Comparison of ENCODE assay signal across 8 cellular contexts in genomic region chr11:96388891-96389603, GRCh38. TPM values are rescaled to one million over a fixed set of nuclear protein-coding genes. Genes with fewer than 3 reads are reported as not detected.
A peak's percentile ranks its signal among the peaks of the same experiment; 100 is the strongest.
DNase-seq lines count a peak whose midpoint lies in the region; ATAC-seq and TF ChIP-seq lines count a peak whose summit lies in the region.

No MANE protein-coding gene starts in this region.

- H3K4ac ChIP-seq in mesenchymal stem cell (ENCODE audit: low read depth in 1 of 2, low read length in 2 of 2), result peak overlapping the region in 1 of 2 experiments; percentile 32

- peak overlapping the region; percentile 37 for H3K27ac ChIP-seq in duodenal mucosa (ENCODE audit: low read depth, low read length)
- peak overlapping the region; percentile 75 for H3K27ac ChIP-seq in mesenchymal stem cell (ENCODE audit: low read length, poor library complexity, severe bottlenecking)

- no peak overlapping the region for H2BK15ac ChIP-seq in mesenchymal stem cell (ENCODE audit: low read depth, poor library complexity, severe bottlenecking)

- TF ChIP-seq CTCF in type B pancreatic cell (conservative IDR thresholded peaks at IDR 0.05), result no peak

- H3K4me1 ChIP-seq in duodenal mucosa (ENCODE audit: control insufficient read depth in 1 of 2, insufficient read depth in 2 of 2, low read length in 2 of 2) (peaks cover 14 to 19% of the 10 kb centered on the region in 2 donors), mesenchymal stem cell (ENCODE audit: control insufficient read depth, insufficient read depth, low read depth, low read length) (no peaks in the 10 kb centered on the region)

- H3K9ac ChIP-seq in duodenal mucosa (ENCODE audit: low read depth in 1 of 2, low read length in 2 of 2), result peak overlapping the region; percentile 80 to 83
- H3K9ac ChIP-seq in mesenchymal stem cell (ENCODE audit: low read length), result peak overlapping the region; percentile 91

- peak overlapping the region; percentile 84 to 88 for H3K4me3 ChIP-seq in duodenal mucosa (ENCODE audit: low read depth in 1 of 2, low read length in 2 of 2)
- H3K4me3 ChIP-seq in mesenchymal stem cell (ENCODE audit: insufficient read depth in 1 of 2, low read depth in 1 of 2, low read length in 2 of 2), result peak overlapping the region; percentile 79 to 96

- peak overlapping the region; percentile 21 for H2BK120ac ChIP-seq in mesenchymal stem cell (ENCODE audit: low read depth, low read length)

- H2BK5ac ChIP-seq in mesenchymal stem cell (ENCODE audit: low read depth, low read length, poor library complexity, severe bottlenecking), result peak overlapping the region; percentile 75

- H3K14ac ChIP-seq in mesenchymal stem cell (ENCODE audit: low read length in 2 of 2), result peak overlapping the region in 1 of 2 experiments; percentile 18

- no peak overlapping the region for H2AK5ac ChIP-seq in mesenchymal stem cell (ENCODE audit: low read length, severe bottlenecking)

- no peaks in the 10 kb centered on the region for H3K27me3 Mint-ChIP-seq in type B pancreatic cell

- WGBS in mesenchymal stem cell, result under 1% methylated on average over 18 of the region's 21 CpGs

- peaks cover 31% of the 10 kb centered on the region for H3K36me3 Mint-ChIP-seq in type B pancreatic cell

- no peak overlapping the region for H2BK12ac ChIP-seq in mesenchymal stem cell (ENCODE audit: low read length in 2 of 2)

- H3K18ac ChIP-seq in mesenchymal stem cell (ENCODE audit: low read depth in 1 of 2, low read length in 2 of 2), result peak overlapping the region; percentile 23 to 84

- H3K23ac ChIP-seq in mesenchymal stem cell (ENCODE audit: low read length in 2 of 2), result peak overlapping the region in 1 of 2 experiments; percentile 67

- peak overlapping the region; percentile 69 for H2AFZ ChIP-seq in mesenchymal stem cell (ENCODE audit: low read depth, low read length)

- H3K27ac Mint-ChIP-seq in type B pancreatic cell, result peak overlapping the region; percentile 94

- H3K9me3 ChIP-seq in duodenal mucosa (ENCODE audit: control insufficient read depth in 1 of 2, low read length in 2 of 2) (no peaks in the 10 kb centered on the region), mesenchymal stem cell (ENCODE audit: control insufficient read depth, low read length) (no peaks in the 10 kb centered on the region)

- peak overlapping the region; percentile 91 for H3K4me3 Mint-ChIP-seq in type B pancreatic cell

- peak overlapping the region; percentile 78 for H3K4me2 ChIP-seq in mesenchymal stem cell (ENCODE audit: low read length, poor library complexity, severe bottlenecking)

- peaks cover 0 to 3% of the 10 kb centered on the region in 2 donors for H3K36me3 ChIP-seq in duodenal mucosa (ENCODE audit: control insufficient read depth in 1 of 2, insufficient read depth in 2 of 2, low read length in 2 of 2)
- peaks cover 0 to 28% of the 10 kb centered on the region in 2 experiments for H3K36me3 ChIP-seq in mesenchymal stem cell (ENCODE audit: control insufficient read depth in 1 of 2, insufficient read depth in 2 of 2, low read depth in 1 of 2, low read length in 2 of 2)

- no peak overlapping the region for H4K8ac ChIP-seq in mesenchymal stem cell (ENCODE audit: low read length)

- peaks cover 24% of the 10 kb centered on the region for H3K4me1 Mint-ChIP-seq in type B pancreatic cell (ENCODE audit: unreplicated experiment)

- ATAC-seq in GM19025 (IDR thresholded peaks at IDR 0.05; ENCODE audit: low read depth, unreplicated experiment) (peak; percentile 20), HG03108 (IDR thresholded peaks at IDR 0.05; ENCODE audit: unreplicated experiment) (peak; percentile 27)

- peaks cover 12% of the 10 kb centered on the region for H3K9me3 Mint-ChIP-seq in type B pancreatic cell

- DNase-seq in CD1c-positive myeloid dendritic cell (ENCODE audit: extremely low spot score) (peak; percentile 45), mesenchymal stem cell (peak; percentile 78), type B pancreatic cell (ENCODE audit: extremely low spot score, unreplicated experiment) (no peak)
- DNase-seq in central memory CD4-positive, alpha-beta T cell, result no peak

- H3K79me1 ChIP-seq in mesenchymal stem cell (replicated peaks; ENCODE audit: low read length, poor library complexity, severe bottlenecking), result peaks cover 9% of the 10 kb centered on the region

- H3K27me3 ChIP-seq in duodenal mucosa (ENCODE audit: control insufficient read depth in 1 of 2, insufficient read depth in 2 of 2, low read length in 2 of 2) (no peaks in the 10 kb centered on the region), mesenchymal stem cell (ENCODE audit: control insufficient read depth in 1 of 2, insufficient read depth in 1 of 2, low read length in 2 of 2) (no peaks in the 10 kb centered on the region)

- H4K91ac ChIP-seq in mesenchymal stem cell (ENCODE audit: low read length), result no peak overlapping the region

TF ChIP-seq in PFSK-1, 5 proteins besides CTCF, POLR2A, EP300 and RAD21:
- no peak for TF ChIP-seq FOXP2 (optimal IDR thresholded peaks at IDR 0.05; ENCODE audit: borderline replicate concordance, extremely low read depth, extremely low read length, insufficient read depth)
- TF ChIP-seq SIN3A (IDR thresholded peaks at IDR 0.05; ENCODE audit: borderline replicate concordance, insufficient read depth, low read length), result 0 out of 2 replicates have a peak, but pooled peaks have one; percentile 34
- TF ChIP-seq TAF1 (IDR thresholded peaks at IDR 0.05; ENCODE audit: borderline replicate concordance, insufficient read depth, low read length), result no peak
- TF ChIP-seq, protein P1, sequence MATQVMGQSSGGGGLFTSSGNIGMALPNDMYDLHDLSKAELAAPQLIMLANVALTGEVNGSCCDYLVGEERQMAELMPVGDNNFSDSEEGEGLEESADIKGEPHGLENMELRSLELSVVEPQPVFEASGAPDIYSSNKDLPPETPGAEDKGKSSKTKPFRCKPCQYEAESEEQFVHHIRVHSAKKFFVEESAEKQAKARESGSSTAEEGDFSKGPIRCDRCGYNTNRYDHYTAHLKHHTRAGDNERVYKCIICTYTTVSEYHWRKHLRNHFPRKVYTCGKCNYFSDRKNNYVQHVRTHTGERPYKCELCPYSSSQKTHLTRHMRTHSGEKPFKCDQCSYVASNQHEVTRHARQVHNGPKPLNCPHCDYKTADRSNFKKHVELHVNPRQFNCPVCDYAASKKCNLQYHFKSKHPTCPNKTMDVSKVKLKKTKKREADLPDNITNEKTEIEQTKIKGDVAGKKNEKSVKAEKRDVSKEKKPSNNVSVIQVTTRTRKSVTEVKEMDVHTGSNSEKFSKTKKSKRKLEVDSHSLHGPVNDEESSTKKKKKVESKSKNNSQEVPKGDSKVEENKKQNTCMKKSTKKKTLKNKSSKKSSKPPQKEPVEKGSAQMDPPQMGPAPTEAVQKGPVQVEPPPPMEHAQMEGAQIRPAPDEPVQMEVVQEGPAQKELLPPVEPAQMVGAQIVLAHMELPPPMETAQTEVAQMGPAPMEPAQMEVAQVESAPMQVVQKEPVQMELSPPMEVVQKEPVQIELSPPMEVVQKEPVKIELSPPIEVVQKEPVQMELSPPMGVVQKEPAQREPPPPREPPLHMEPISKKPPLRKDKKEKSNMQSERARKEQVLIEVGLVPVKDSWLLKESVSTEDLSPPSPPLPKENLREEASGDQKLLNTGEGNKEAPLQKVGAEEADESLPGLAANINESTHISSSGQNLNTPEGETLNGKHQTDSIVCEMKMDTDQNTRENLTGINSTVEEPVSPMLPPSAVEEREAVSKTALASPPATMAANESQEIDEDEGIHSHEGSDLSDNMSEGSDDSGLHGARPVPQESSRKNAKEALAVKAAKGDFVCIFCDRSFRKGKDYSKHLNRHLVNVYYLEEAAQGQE (IDR thresholded peaks at IDR 0.05; ENCODE audit: insufficient read depth in 1 of 2, low read depth in 2 of 2, low read length in 2 of 2), result no peak
- no peak for TF ChIP-seq POLR2AphosphoS5 (IDR thresholded peaks at IDR 0.05; ENCODE audit: low read depth, low read length)

RNA-seq across cellular contexts. Expression of gene CCDC82, which starts 0.7 kb away (rescaled TPM):
- 9.4 TPM for polyA plus RNA-seq in PFSK-1 (2012; ENCODE audit: insufficient read length, low read depth)
- polyA plus RNA-seq in mesenchymal stem cell (2013, experiment 1 of 2), result 35.4 TPM
- 33.9 TPM for polyA plus RNA-seq in mesenchymal stem cell (2013, experiment 2 of 2)
- total RNA-seq in type B pancreatic cell (ENCODE audit: low replicate concordance), result 15.2 and 21.7 TPM in 2 replicates

RNA-seq across cellular contexts. Expression of gene JRKL, which starts 0.8 kb away (rescaled TPM):
- 3.4 TPM for polyA plus RNA-seq in PFSK-1 (2012; ENCODE audit: insufficient read length, low read depth)
- polyA plus RNA-seq in mesenchymal stem cell (2013, experiment 1 of 2), result 7.6 TPM
- polyA plus RNA-seq in mesenchymal stem cell (2013, experiment 2 of 2), result 8.0 TPM
- total RNA-seq in type B pancreatic cell (ENCODE audit: low replicate concordance), result 11.5 and 13.9 TPM in 2 replicates

RNA-seq across cellular contexts. Expression of gene MAML2, which starts 46.1 kb away (rescaled TPM):
- 3.1 TPM for polyA plus RNA-seq in PFSK-1 (2012; ENCODE audit: insufficient read length, low read depth)
- polyA plus RNA-seq in mesenchymal stem cell (2013, experiment 1 of 2), result 33.4 TPM
- polyA plus RNA-seq in mesenchymal stem cell (2013, experiment 2 of 2), result 31.6 TPM
- total RNA-seq in type B pancreatic cell (ENCODE audit: low replicate concordance), result 20.8 and 33.6 TPM in 2 replicates

Comparison
In these comparisons a context has a peak if more than half of its experiments do, and no peak if none do; other contexts are left out.
1. DNase-seq: peak in CD1c-positive myeloid dendritic cell (single experiment) and mesenchymal stem cell (single experiment); none in type B pancreatic cell (single experiment) and central memory CD4-positive, alpha-beta T cell (single experiment).